ENCODE assay signal across 19 cellular contexts in genomic region chr21:27291006-27291405, GRCh38.
DNase-seq lines count a peak whose midpoint lies in the region; ATAC-seq and TF ChIP-seq lines count a peak whose summit lies in the region.
"Had no signal": no experiment of that assay in that cellular context is flagged by ENCODE, and none has a peak within 500 bp of the region (broad histone marks: within the 10 kb centered on the region; RNA-seq: fewer than 3 reads in every experiment).

No MANE protein-coding gene starts in this region.

- H3K4me1 Mint-ChIP-seq in CD4-positive, alpha-beta T cell (ENCODE audit: low read depth), result no peaks in the 10 kb centered on the region
- H3K4me1 Mint-ChIP-seq: CD8-positive, alpha-beta memory T cell had no signal

- H3K4me3 ChIP-seq in SK-N-SH (ENCODE audit: low read depth in 2 of 2, low read length in 1 of 2) (no peak overlapping the region), smooth muscle cell (no peak overlapping the region)
- H3K4me3 ChIP-seq: A549; BLaER1 treated with 17β-estradiol and CSF1 and Interleukin-3, amounts not matched to agents 10 nM and 100 nM; HAP-1; SK-N-MC had no signal

- H3K4me3 Mint-ChIP-seq in CD4-positive, alpha-beta T cell, result no peak overlapping the region
- H3K4me3 Mint-ChIP-seq: CD8-positive, alpha-beta memory T cell had no signal

- H3K79me2 ChIP-seq in SK-N-SH (ENCODE audit: insufficient read depth) (no peaks in the 10 kb centered on the region), smooth muscle cell (ENCODE audit: low read depth) (no peaks in the 10 kb centered on the region)

- TF ChIP-seq RAD21 in SK-N-SH (IDR thresholded peaks at IDR 0.05; ENCODE audit: low read length), result no peak

- no peaks in the 10 kb centered on the region; the same call in 1 of the 2 replicates for H3K9me3 ChIP-seq in SK-N-SH
- no peaks in the 10 kb centered on the region for H3K9me3 ChIP-seq in smooth muscle cell (replicated peaks; ENCODE audit: low read depth)
- no peaks in the 10 kb centered on the region for H3K9me3 ChIP-seq in CD4-positive, alpha-beta T cell (ENCODE audit: control insufficient read depth, low read length)
- H3K9me3 ChIP-seq: A549, HAP-1 had no signal

- intact Hi-C loops in CD4-positive, alpha-beta T cell (cut with DNase I, micrococcal nuclease), result no loop called here

- no peak overlapping the region for H3K27ac Mint-ChIP-seq in CD4-positive, alpha-beta T cell
- H3K27ac Mint-ChIP-seq: CD8-positive, alpha-beta memory T cell had no signal

- no peaks in the 10 kb centered on the region for H3K9me2 ChIP-seq in SK-N-SH

- H3F3A ChIP-seq in SK-N-SH (replicated peaks; ENCODE audit: insufficient read depth) (peaks cover 14% of the 10 kb centered on the region), smooth muscle cell (ENCODE audit: low read depth) (no peaks in the 10 kb centered on the region)

- H3K27ac ChIP-seq in SK-N-SH (ENCODE audit: low read depth in 2 of 2, low read length in 1 of 2) (peak overlapping the region; percentile 25 to 82; a peak in 3 of 4 replicates), smooth muscle cell (ENCODE audit: low read depth) (no peak overlapping the region)
- no peak overlapping the region for H3K27ac ChIP-seq in CD4-positive, alpha-beta T cell (ENCODE audit: low read depth, low read length)
- H3K27ac ChIP-seq: A549; BLaER1 treated with 17β-estradiol and CSF1 and Interleukin-3, amounts not matched to agents 10 nM and 100 nM; SK-N-MC had no signal

- DNase-seq in ELR (ENCODE audit: low read depth) (peak; percentile 9), SK-N-SH (no peak), kidney glomerular epithelial cell (lab: John Stamatoyannopoulos, UW) (peak; percentile 28), smooth muscle cell (lab: John Stamatoyannopoulos, UW; ENCODE audit: unreplicated experiment) (no peak), GM20000 (ENCODE audit: low spot score) (no peak)
- DNase-seq in activated CD4-positive, CD25-positive, alpha-beta regulatory T cell treated with anti-CD3 and anti-CD28 coated beads, Interleukin-2, amount 50 U/mL, for 72 hours, result no peak
- DNase-seq in CD4-positive, alpha-beta T cell, result no peak
- DNase-seq: CD8-positive, alpha-beta memory T cell; KBM-7; NCI-H1417; NCI-H187; NCI-H2227 treated with DMSO at 0.1 percent for 48 hours; NCI-H510A treated with DMSO at 0.1 percent for 48 hours; NCI-H774; SHP77 had no signal

- H3K4me1 ChIP-seq in SK-N-SH (ENCODE audit: control insufficient read depth in 1 of 2, insufficient read depth in 2 of 2, low read depth in 1 of 2, low read length in 1 of 2), result peaks cover 10 to 15% of the 10 kb centered on the region in 2 experiments; a peak in 2 of 4 replicates
- H3K4me1 ChIP-seq in smooth muscle cell (ENCODE audit: low read depth), result no peaks in the 10 kb centered on the region
- H3K4me1 ChIP-seq: A549; BLaER1 treated with 17β-estradiol and CSF1 and Interleukin-3, amounts not matched to agents 10 nM and 100 nM; HAP-1 had no signal

- TF ChIP-seq EP300 in SK-N-SH (IDR thresholded peaks at IDR 0.05; ENCODE audit: borderline replicate concordance in 1 of 2, low read depth in 1 of 2, low read length in 1 of 2), result no peak

- TF ChIP-seq CTCF in SK-N-SH (IDR thresholded peaks at IDR 0.05) (no peak), smooth muscle cell (IDR thresholded peaks at IDR 0.05; ENCODE audit: borderline replicate concordance, insufficient read depth, poor library complexity, severe bottlenecking) (no peak), GM20000 (IDR thresholded peaks at IDR 0.05; ENCODE audit: extremely low read depth, missing control alignments) (no peak)
- no peak for TF ChIP-seq CTCF in CD4-positive, alpha-beta T cell (IDR thresholded peaks at IDR 0.05)

- POLR2A ChIA-PET in SK-N-SH (lab: Yijun Ruan, JAX), result no interaction called here
- POLR2A ChIA-PET in CD4-positive, alpha-beta T cell (lab: Charles Lee), result no interaction called here

- no peak overlapping the region for H3K9ac ChIP-seq in SK-N-SH
- no peak overlapping the region for H3K9ac ChIP-seq in smooth muscle cell (ENCODE audit: low read depth)
- H3K9ac ChIP-seq: BLaER1 treated with 17β-estradiol and CSF1 and Interleukin-3, amounts not matched to agents 10 nM and 100 nM had no signal

- CTCF ChIA-PET in SK-N-SH (lab: Yijun Ruan, JAX), result no interaction called here
- CTCF ChIA-PET in CD4-positive, alpha-beta T cell (lab: Charles Lee), result no interaction called here

- ATAC-seq in CD4-positive, alpha-beta T cell (ENCODE audit: poor library complexity), result no peak
- ATAC-seq: A549 had no signal

- no peak overlapping the region for H3K4me2 ChIP-seq in SK-N-SH
- no peak overlapping the region for H3K4me2 ChIP-seq in smooth muscle cell
- H3K4me2 ChIP-seq: A549; BLaER1 treated with 17β-estradiol and CSF1 and Interleukin-3, amounts not matched to agents 10 nM and 100 nM had no signal

- 39% methylated on average over 1 of the region's 1 CpG for WGBS in SK-N-SH (ENCODE audit: low lambda C conversion rate)
- 94% methylated on average over 1 of the region's 1 CpG for WGBS in smooth muscle cell (ENCODE audit: low lambda C conversion rate)

- peaks cover 10% of the 10 kb centered on the region for H3K9me3 Mint-ChIP-seq in CD4-positive, alpha-beta T cell

- H2AFZ ChIP-seq in SK-N-SH (ENCODE audit: low read depth) (no peak overlapping the region), smooth muscle cell (ENCODE audit: low read depth) (peak overlapping the region; percentile 51)

- H3K27me3 ChIP-seq in SK-N-SH (ENCODE audit: insufficient read depth) (no peaks in the 10 kb centered on the region), smooth muscle cell (ENCODE audit: low read depth) (no peaks in the 10 kb centered on the region)
- no peaks in the 10 kb centered on the region for H3K27me3 ChIP-seq in CD4-positive, alpha-beta T cell (ENCODE audit: control insufficient read depth, insufficient read depth, low read length)
- H3K27me3 ChIP-seq: BLaER1 treated with 17β-estradiol and CSF1 and Interleukin-3, amounts not matched to agents 10 nM and 100 nM had no signal

- no peaks in the 10 kb centered on the region for H3K27me3 Mint-ChIP-seq in CD4-positive, alpha-beta T cell
- H3K27me3 Mint-ChIP-seq: CD8-positive, alpha-beta memory T cell had no signal

- H4K20me1 ChIP-seq in SK-N-SH (ENCODE audit: insufficient read depth), result no peaks in the 10 kb centered on the region
- H4K20me1 ChIP-seq in smooth muscle cell (ENCODE audit: low read depth), result no peaks in the 10 kb centered on the region
- H4K20me1 ChIP-seq: BLaER1 treated with 17β-estradiol and CSF1 and Interleukin-3, amounts not matched to agents 10 nM and 100 nM had no signal

- H3K36me3 Mint-ChIP-seq in CD4-positive, alpha-beta T cell (ENCODE audit: low read depth), result no peaks in the 10 kb centered on the region
- H3K36me3 Mint-ChIP-seq: CD8-positive, alpha-beta memory T cell had no signal

- H3K36me3 ChIP-seq in SK-N-SH (replicated peaks in 1 of 2; ENCODE audit: control insufficient read depth in 1 of 2, insufficient read depth in 2 of 2, low read length in 1 of 2) (no peaks in the 10 kb centered on the region), smooth muscle cell (ENCODE audit: low read depth) (no peaks in the 10 kb centered on the region)
- H3K36me3 ChIP-seq: BLaER1 treated with 17β-estradiol and CSF1 and Interleukin-3, amounts not matched to agents 10 nM and 100 nM; HAP-1 had no signal

TF ChIP-seq in SK-N-SH, 30 proteins besides CTCF, POLR2A, EP300 and RAD21:
- TF ChIP-seq TCF12 (IDR thresholded peaks at IDR 0.05), result peak; percentile 37
- TF ChIP-seq JUND (IDR thresholded peaks at IDR 0.05), result no peak
- TF ChIP-seq ELF1 (IDR thresholded peaks at IDR 0.05), result no peak
- peak; percentile 37; the same call in 1 of the 2 replicates for TF ChIP-seq FOSL2 (IDR thresholded peaks at IDR 0.05; ENCODE audit: borderline replicate concordance, low read depth)
- peak; percentile 24; the same call in 1 of the 2 replicates for TF ChIP-seq TEAD4 (IDR thresholded peaks at IDR 0.05; ENCODE audit: borderline replicate concordance, insufficient read depth)
TF ChIP-seq in SK-N-SH: peak in this region for 3.

Comparison
In these comparisons a context has a peak if more than half of its experiments do, and no peak if none do; other contexts are left out.
1. DNase-seq: peak in ELR (single experiment) and kidney glomerular epithelial cell (single experiment); none in SK-N-SH (single experiment), smooth muscle cell (single experiment), GM20000 (single experiment), activated CD4-positive, CD25-positive, alpha-beta regulatory T cell treated with anti-CD3 and anti-CD28 coated beads, Interleukin-2, amount 50 U/mL, for 72 hours (single experiment) and CD4-positive, alpha-beta T cell (0 of 10).
2. H3K27ac ChIP-seq: peak in SK-N-SH (2 of 2); none in smooth muscle cell (single experiment) and CD4-positive, alpha-beta T cell (single experiment).